ENCODE assay signal across 1 cellular context in genomic region chr6:155150967-155151671, GRCh38.
TF ChIP-seq lines count a peak whose summit lies in the region.

No MANE protein-coding gene starts in this region.

TF ChIP-seq in IMR-90, 13 proteins besides CTCF, POLR2A, EP300 and RAD21:
- TF ChIP-seq MXI1 (IDR thresholded peaks at IDR 0.05; ENCODE audit: borderline replicate concordance, low read depth, low read length), result no peak
- TF ChIP-seq FOS (IDR thresholded peaks at IDR 0.05; ENCODE audit: low read depth, low read length), result no peak
- TF ChIP-seq USF2 (IDR thresholded peaks at IDR 0.05; ENCODE audit: low read depth, low read length), result no peak
- TF ChIP-seq NFE2L2 (IDR thresholded peaks at IDR 0.05; ENCODE audit: low read depth, low read length), result no peak
- TF ChIP-seq ELK1 (IDR thresholded peaks at IDR 0.05; ENCODE audit: borderline replicate concordance, low read depth, low read length), result no peak
- TF ChIP-seq MAFK (IDR thresholded peaks at IDR 0.05; ENCODE audit: low read depth, low read length), result no peak
- TF ChIP-seq CEBPB (IDR thresholded peaks at IDR 0.05; ENCODE audit: low read depth, low read length), result no peak
- TF ChIP-seq SMC3 (IDR thresholded peaks at IDR 0.05; ENCODE audit: low read depth, low read length), result no peak
- TF ChIP-seq RCOR1 (IDR thresholded peaks at IDR 0.05; ENCODE audit: insufficient replicate concordance, low read length), result no peak
- TF ChIP-seq MAZ (IDR thresholded peaks at IDR 0.05; ENCODE audit: borderline replicate concordance, low read depth, low read length), result no peak
- no peak for TF ChIP-seq CHD1 (IDR thresholded peaks at IDR 0.05; ENCODE audit: low read depth, low read length)
- TF ChIP-seq RFX5 (IDR thresholded peaks at IDR 0.05; ENCODE audit: low read depth, low read length), result no peak
- TF ChIP-seq BHLHE40 (IDR thresholded peaks at IDR 0.05; ENCODE audit: low read depth, low read length), result no peak
